In genomic region chr2:114083717-114084387, GRCh38 we compare ENCODE assay signal across 23 cellular contexts.
A peak's percentile ranks its signal among the peaks of the same experiment; 100 is the strongest.
DNase-seq lines count a peak whose midpoint lies in the region; ATAC-seq and TF ChIP-seq lines count a peak whose summit lies in the region.
"Had no signal": no experiment of that assay in that cellular context is flagged by ENCODE, and none has a peak within 500 bp of the region (broad histone marks: within the 10 kb centered on the region; RNA-seq: fewer than 3 reads in every experiment).

No MANE protein-coding gene starts in this region.

- H3K4me1 Mint-ChIP-seq in MCF 10A (ENCODE audit: insufficient read depth, unreplicated experiment): no peaks in the 10 kb centered on the region
- H3K4me1 Mint-ChIP-seq: activated naive CD8-positive, alpha-beta T cell treated with anti-CD3 and anti-CD28 coated beads, Interleukin-2, amount 10 ng/mL, durations not matched to agents 7 days and 5 days; CD4-positive, alpha-beta memory T cell; stimulated activated naive B cell treated with anti-CD40 and anti-IgM and Interleukin-4, amounts not matched to agents 10 μg/mL and 1 μg/mL and 100 μg/mL, for 72 hours; WTC11 had no signal

- no peak overlapping the region for H3K4me3 Mint-ChIP-seq in MCF 10A (ENCODE audit: unreplicated experiment)
- H3K4me3 Mint-ChIP-seq: activated naive CD8-positive, alpha-beta T cell treated with anti-CD3 and anti-CD28 coated beads, Interleukin-2, amount 10 ng/mL, durations not matched to agents 7 days and 5 days; CD4-positive, alpha-beta memory T cell; stimulated activated naive B cell treated with anti-CD40 and anti-IgM and Interleukin-4, amounts not matched to agents 10 μg/mL and 1 μg/mL and 100 μg/mL, for 72 hours; T-helper 2 cell treated with Interferon-gamma antibody and Interleukin-4, amounts not matched to agents 5 μg/mL and 100 μg/mL, for 36 hours; WTC11 had no signal

- DNase-seq in MCF 10A (ENCODE audit: unreplicated experiment) (no peak), NCI-H2196 (lab: John Stamatoyannopoulos, UW; ENCODE audit: unreplicated experiment) (no peak), DMS 273 treated with DMSO at 0.1 percent for 48 hours (lab: John Stamatoyannopoulos, UW) (no peak), NCI-H1048 (lab: John Stamatoyannopoulos, UW) (no peak)
- DNase-seq: activated CD4-positive, alpha-beta T cell treated with anti-CD3 and anti-CD28 coated beads, Interleukin-2, amount 50 U/mL, for 48 hours; activated effector memory CD4-positive, alpha-beta T cell treated with Interleukin-2 at 50 U/mL for 16 hours; activated naive CD8-positive, alpha-beta T cell treated with anti-CD3 and anti-CD28 coated beads, Interleukin-2, amount 10 ng/mL, durations not matched to agents 7 days and 5 days; CD4-positive, alpha-beta memory T cell; cerebellar nuclear complex; GDM1; glutamatergic neuron; MM.1S; NCI-H146; NCI-H2171; NCI-H526; stimulated activated naive B cell treated with anti-CD40 and anti-IgM and Interleukin-4, amounts not matched to agents 10 μg/mL and 1 μg/mL and 100 μg/mL, for 72 hours had no signal

- H3K27ac Mint-ChIP-seq in MCF 10A (ENCODE audit: low read depth, unreplicated experiment): no peak overlapping the region
- H3K27ac Mint-ChIP-seq: activated naive CD8-positive, alpha-beta T cell treated with anti-CD3 and anti-CD28 coated beads, Interleukin-2, amount 10 ng/mL, durations not matched to agents 7 days and 5 days; CD4-positive, alpha-beta memory T cell; stimulated activated naive B cell treated with anti-CD40 and anti-IgM and Interleukin-4, amounts not matched to agents 10 μg/mL and 1 μg/mL and 100 μg/mL, for 72 hours; T-helper 2 cell treated with Interferon-gamma antibody and Interleukin-4, amounts not matched to agents 5 μg/mL and 100 μg/mL, for 36 hours; WTC11 had no signal

- H3K36me3 Mint-ChIP-seq in MCF 10A (ENCODE audit: insufficient read depth, unreplicated experiment): no peaks in the 10 kb centered on the region
- H3K36me3 Mint-ChIP-seq: activated naive CD8-positive, alpha-beta T cell treated with anti-CD3 and anti-CD28 coated beads, Interleukin-2, amount 10 ng/mL, durations not matched to agents 7 days and 5 days; CD4-positive, alpha-beta memory T cell; stimulated activated naive B cell treated with anti-CD40 and anti-IgM and Interleukin-4, amounts not matched to agents 10 μg/mL and 1 μg/mL and 100 μg/mL, for 72 hours had no signal

- H3K9me3 Mint-ChIP-seq in MCF 10A (ENCODE audit: unreplicated experiment): no peaks in the 10 kb centered on the region
- H3K9me3 Mint-ChIP-seq: T-helper 2 cell treated with Interferon-gamma antibody and Interleukin-4, amounts not matched to agents 5 μg/mL and 100 μg/mL, for 36 hours had no signal

- POLR2A ChIA-PET in MCF 10A (lab: Yijun Ruan, JAX): no interaction called here

- no peak for TF ChIP-seq CTCF in MCF 10A (IDR thresholded peaks at IDR 0.05; ENCODE audit: unreplicated experiment)

- H3K27me3 Mint-ChIP-seq in MCF 10A (ENCODE audit: insufficient read depth, unreplicated experiment): peaks cover 9% of the 10 kb centered on the region
- H3K27me3 Mint-ChIP-seq: activated naive CD8-positive, alpha-beta T cell treated with anti-CD3 and anti-CD28 coated beads, Interleukin-2, amount 10 ng/mL, durations not matched to agents 7 days and 5 days had no signal

- peak; percentile 85 for ATAC-seq in GM19035 (IDR thresholded peaks at IDR 0.05; ENCODE audit: unreplicated experiment)
- peak; percentile 65 for ATAC-seq in HG02571 (IDR thresholded peaks at IDR 0.05; ENCODE audit: unreplicated experiment)
- peak; percentile 89 for ATAC-seq in HG03039 (IDR thresholded peaks at IDR 0.05; ENCODE audit: unreplicated experiment)
- ATAC-seq: K562, SK-N-SH treated with all-trans-retinoic acid at 6 μM for 48 hours, WTC11 had no signal

- no TSS peak for BruUV-seq in MCF 10A (replicated peaks; lab: Mats Ljungman, UMichigan)

- CTCF ChIA-PET in MCF 10A (lab: Yijun Ruan, JAX): no interaction called here

- intact Hi-C loops in MCF 10A (cut with micrococcal nuclease): no loop called here
